ENCODE assay signal across 37 cellular contexts in the genomic region with DNA sequence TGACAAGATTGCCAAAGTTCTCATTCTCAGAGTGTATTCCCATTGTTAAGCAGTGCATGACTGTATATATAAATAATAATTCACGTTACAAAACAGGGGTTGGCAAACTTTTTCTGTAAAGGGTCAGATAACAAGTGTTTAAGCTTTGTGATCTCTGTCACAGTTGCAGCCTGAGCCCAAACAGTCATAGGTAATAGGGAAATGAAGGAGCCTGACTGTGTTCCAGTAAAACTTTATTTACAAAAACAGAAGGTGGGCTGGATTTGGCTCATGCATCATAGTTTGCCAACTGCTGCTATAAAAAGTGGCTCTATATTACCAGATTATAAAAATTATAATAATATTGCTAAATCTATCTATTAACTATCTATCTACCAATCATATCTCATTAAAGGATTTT. TPM values are rescaled to one million over a fixed set of nuclear protein-coding genes. Genes with fewer than 3 reads are reported as not detected.
"Had no signal": no experiment of that assay in that cellular context is flagged by ENCODE, and none has a peak within 500 bp of the region (broad histone marks: within the 10 kb centered on the region; RNA-seq: fewer than 3 reads in every experiment).

No MANE protein-coding gene starts in this region.

- H3K4me3 ChIP-seq: adrenal gland, body of pancreas had no signal

- H3K36me3 ChIP-seq: adrenal gland, brain microvascular endothelial cell, breast epithelium had no signal

- H3K4me1 ChIP-seq: breast epithelium had no signal

- H3K9me3 ChIP-seq: adrenal gland, body of pancreas, breast epithelium had no signal

- FAIRE-seq: astrocyte, TTC549 had no signal

- H3K27me3 ChIP-seq: adrenal gland, body of pancreas, brain microvascular endothelial cell, breast epithelium had no signal

- H3K27ac ChIP-seq: adrenal gland, body of pancreas, brain microvascular endothelial cell, breast epithelium, VCaP had no signal

- ATAC-seq: activated CD8-positive, alpha-beta T cell treated with anti-CD3 and anti-CD28 coated beads for 36 hours; activated naive CD4-positive, alpha-beta T cell treated with anti-CD3 and anti-CD28 coated beads, Interleukin-2, amount 50 U/mL, for 72 hours; activated T-cell treated with anti-CD3 and anti-CD28 coated beads, Interleukin-2, amount 50 U/mL, for 4 hours; activated T-cell treated with anti-CD3 and anti-CD28 coated beads, Interleukin-2, amount 50 U/mL, for 72 hours; activated T-helper 17 cell treated with anti-CD3 and anti-CD28 coated beads, Interleukin-2, amount 50 U/mL, for 72 hours; body of pancreas had no signal

- DNase-seq: activated B cell treated with CpG ODN at 0.5 μM for 24 hours; activated CD4-positive, alpha-beta memory T cell treated with anti-CD3 and anti-CD28 coated beads for 36 hours; activated CD4-positive, alpha-beta T cell treated with anti-CD3 and anti-CD28 coated beads for 4 hours; activated CD4-positive, alpha-beta T cell treated with anti-CD3 and anti-CD28 coated beads, Interleukin-2, amount 10 ng/mL, durations not matched to agents 24 days and 14 days; activated CD4-positive, alpha-beta T cell treated with anti-CD3 and anti-CD28 coated beads, Interleukin-2, amount 50 U/mL, for 1 hour; activated CD4-positive, alpha-beta T cell treated with anti-CD3 and anti-CD28 coated beads, Interleukin-2, amount 50 U/mL, for 4 hours; activated CD4-positive, CD25-positive, alpha-beta regulatory T cell treated with anti-CD3 and anti-CD28 coated beads, Interleukin-2, amount 50 U/mL, for 72 hours; activated CD8-positive, alpha-beta memory T cell treated with anti-CD3 and anti-CD28 coated beads, Interleukin-2, amount 50 U/mL, for 4 hours; activated CD8-positive, alpha-beta T cell treated with anti-CD3 and anti-CD28 coated beads for 36 hours; activated effector memory CD4-positive, alpha-beta T cell treated with anti-CD3 and anti-CD28 coated beads, Interleukin-2, amount 50 U/mL, for 16 hours; activated gamma-delta T cell treated with Interleukin-2 at 50 U/mL for 16 hours; activated naive CD4-positive, alpha-beta T cell; activated naive CD4-positive, alpha-beta T cell treated with anti-CD3 and anti-CD28 coated beads for 36 hours; activated naive CD4-positive, alpha-beta T cell treated with anti-CD3 and anti-CD28 coated beads, Interleukin-2, amount 50 U/mL, for 16 hours; activated naive CD8-positive, alpha-beta T cell treated with anti-CD3 and anti-CD28 coated beads for 36 hours; activated T-cell treated with anti-CD3 and anti-CD28 coated beads for 4 hours; activated T-cell treated with anti-CD3 and anti-CD28 coated beads, Interleukin-2, amount 50 U/mL, for 1 hour; activated T-cell treated with anti-CD3 and anti-CD28 coated beads, Interleukin-2, amount 50 U/mL, for 4 hours; activated T-cell treated with anti-CD3 and anti-CD28 coated beads, Interleukin-2, amount 50 U/mL, for 72 hours; adrenal gland; amniotic stem cell; aorta; body of pancreas; brain microvascular endothelial cell; central memory CD4-positive, alpha-beta T cell; T-helper 2 cell; T-helper 9 cell had no signal

RNA-seq across cellular contexts. Expression of a gene that starts 3.5 kb away (rescaled TPM):
- total RNA-seq: activated B cell treated with CpG ODN at 0.5 μM for 24 hours; activated CD4-positive, alpha-beta memory T cell treated with anti-CD3 and anti-CD28 coated beads for 36 hours; activated CD4-positive, alpha-beta T cell treated with anti-CD3 and anti-CD28 coated beads, Interleukin-2, amount 10 ng/mL, durations not matched to agents 24 days and 14 days; activated CD8-positive, alpha-beta memory T cell treated with anti-CD3 and anti-CD28 coated beads for 36 hours; activated CD8-positive, alpha-beta T cell treated with anti-CD3 and anti-CD28 coated beads for 36 hours; activated naive CD4-positive, alpha-beta T cell treated with anti-CD3 and anti-CD28 coated beads for 36 hours; activated naive CD4-positive, alpha-beta T cell treated with anti-CD3 and anti-CD28 coated beads, Interleukin-2, amount 50 U/mL, for 72 hours; activated naive CD8-positive, alpha-beta T cell treated with anti-CD3 and anti-CD28 coated beads for 36 hours; activated T-cell treated with anti-CD3 and anti-CD28 coated beads, Interleukin-2, amount 50 U/mL, for 72 hours; activated T-helper 1 cell treated with anti-CD3 and anti-CD28 coated beads, Interleukin-12 subunit alpha, Interleukin-12 subunit beta, Interleukin-2, Interleukin-4 antibody, amounts not matched to agents 30 ng/mL and 10 ng/mL and 1 ng/mL, durations not matched to agents 14 hours and 24 hours and 36 hours; activated T-helper 17 cell treated with anti-CD3 and anti-CD28 coated beads, Interleukin-2, amount 50 U/mL, for 72 hours; cardiac septum; cerebellum had no signal
- polyA plus RNA-seq: adrenal gland, aorta had no signal
